Comparison of ENCODE assay signal across 19 cellular contexts in genomic region chrX:149456476-149457245, GRCh38. TPM values are rescaled to one million over a fixed set of nuclear protein-coding genes. Genes with fewer than 3 reads are reported as not detected.
DNase-seq lines count a peak whose midpoint lies in the region; ATAC-seq and TF ChIP-seq lines count a peak whose summit lies in the region.
"Had no signal": no experiment of that assay in that cellular context is flagged by ENCODE, and none has a peak within 500 bp of the region (broad histone marks: within the 10 kb centered on the region; RNA-seq: fewer than 3 reads in every experiment).

No MANE protein-coding gene starts in this region.

- H3K4me3 Mint-ChIP-seq in MCF 10A (ENCODE audit: unreplicated experiment) (no peak overlapping the region), Calu3 (ENCODE audit: low read depth, unreplicated experiment) (no peak overlapping the region)
- H3K4me3 Mint-ChIP-seq: CD8-positive, alpha-beta T cell; GM23338 had no signal

- ATAC-seq in GM21528 (IDR thresholded peaks at IDR 0.05; ENCODE audit: low FRiP score, unreplicated experiment) (no peak), Right ventricle myocardium inferior (no peak)
- ATAC-seq: CD8-positive, alpha-beta T cell; GM23338; HCT116; SK-N-SH treated with all-trans-retinoic acid at 6 μM for 48 hours had no signal

- no peaks in the 10 kb centered on the region for H3K36me3 Mint-ChIP-seq in MCF 10A (ENCODE audit: insufficient read depth, unreplicated experiment)
- H3K36me3 Mint-ChIP-seq in Calu3 (ENCODE audit: insufficient read depth, unreplicated experiment) = no peaks in the 10 kb centered on the region
- H3K36me3 Mint-ChIP-seq: CD8-positive, alpha-beta T cell had no signal

- POLR2A ChIA-PET in MCF 10A (lab: Yijun Ruan, JAX) = no interaction called here

- H3K4me1 Mint-ChIP-seq in MCF 10A (ENCODE audit: insufficient read depth, unreplicated experiment) (no peaks in the 10 kb centered on the region), Calu3 (ENCODE audit: low read depth, unreplicated experiment) (no peaks in the 10 kb centered on the region)
- H3K4me1 Mint-ChIP-seq: GM23338 had no signal

- no peaks in the 10 kb centered on the region for H4K20me1 ChIP-seq in mammary epithelial cell (ENCODE audit: insufficient read depth, low read length)
- H4K20me1 ChIP-seq: BLaER1 treated with 17β-estradiol and CSF1 and Interleukin-3, amounts not matched to agents 10 nM and 100 nM had no signal

- no peaks in the 10 kb centered on the region for H3K79me2 ChIP-seq in mammary epithelial cell (ENCODE audit: insufficient read depth, low read length)

- TF ChIP-seq CTCF in mammary epithelial cell (conservative IDR thresholded peaks at IDR 0.05 in 1 of 2, IDR thresholded peaks at IDR 0.05 in 1 of 2; ENCODE audit: extremely low read depth in 1 of 2, insufficient read depth in 1 of 2, low read depth in 1 of 2, low read length in 2 of 2) = no peak
- TF ChIP-seq CTCF in MCF 10A (IDR thresholded peaks at IDR 0.05; ENCODE audit: unreplicated experiment) = no peak
- TF ChIP-seq CTCF in epithelial cell of esophagus (IDR thresholded peaks at IDR 0.05; ENCODE audit: insufficient read depth, low read depth, low read length, missing control alignments) = no peak
- no peak for TF ChIP-seq CTCF in Calu3 (IDR thresholded peaks at IDR 0.05; ENCODE audit: unreplicated experiment)

- H3K27me3 Mint-ChIP-seq in MCF 10A (ENCODE audit: insufficient read depth, unreplicated experiment) (no peaks in the 10 kb centered on the region), Calu3 (ENCODE audit: unreplicated experiment) (peaks cover 31% of the 10 kb centered on the region)

- no peak overlapping the region for H3K4me3 ChIP-seq in mammary epithelial cell (replicated peaks in 1 of 3; ENCODE audit: insufficient read depth in 1 of 3, low read depth in 2 of 3, low read length in 3 of 3)
- H3K4me3 ChIP-seq in epithelial cell of esophagus (ENCODE audit: low read length) = no peak overlapping the region
- H3K4me3 ChIP-seq: BLaER1 treated with 17β-estradiol and CSF1 and Interleukin-3, amounts not matched to agents 10 nM and 100 nM; GM23338 had no signal

- dilution Hi-C loops in mammary epithelial cell (cut with HindIII; ENCODE audit: low sequenced_read_pairs) = no loop called here

- peak overlapping the region; percentile 31 for H2AFZ ChIP-seq in mammary epithelial cell (ENCODE audit: low read depth, low read length)
- H2AFZ ChIP-seq: GM23338 had no signal

- 25% methylated on average over 7 of the region's 9 CpGs for WGBS in mammary epithelial cell (ENCODE audit: low coverage, missing lambda C conversion rate)

- no peak overlapping the region for H3K27ac Mint-ChIP-seq in MCF 10A (ENCODE audit: low read depth, unreplicated experiment)
- H3K27ac Mint-ChIP-seq in Calu3 (ENCODE audit: unreplicated experiment) = no peak overlapping the region
- H3K27ac Mint-ChIP-seq: CD8-positive, alpha-beta T cell; GM23338 had no signal

- no peak overlapping the region for H3K27ac ChIP-seq in mammary epithelial cell (ENCODE audit: insufficient read depth, low read depth, low read length)
- H3K27ac ChIP-seq: BLaER1 treated with 17β-estradiol and CSF1 and Interleukin-3, amounts not matched to agents 10 nM and 100 nM had no signal

- H3K27me3 ChIP-seq in mammary epithelial cell (ENCODE audit: insufficient read depth, low read length) = no peaks in the 10 kb centered on the region
- H3K27me3 ChIP-seq: BLaER1 treated with 17β-estradiol and CSF1 and Interleukin-3, amounts not matched to agents 10 nM and 100 nM had no signal

- H3K9me3 ChIP-seq in mammary epithelial cell (replicated peaks; ENCODE audit: insufficient read depth, low read length) = no peaks in the 10 kb centered on the region
- H3K9me3 ChIP-seq: BLaER1 treated with 17β-estradiol and CSF1 and Interleukin-3, amounts not matched to agents 10 nM and 100 nM had no signal

- no peak overlapping the region for H3K9ac ChIP-seq in mammary epithelial cell (ENCODE audit: insufficient read depth, low read length)
- H3K9ac ChIP-seq: BLaER1 treated with 17β-estradiol and CSF1 and Interleukin-3, amounts not matched to agents 10 nM and 100 nM had no signal

- peaks cover 21% of the 10 kb centered on the region for H3K4me1 ChIP-seq in mammary epithelial cell (ENCODE audit: insufficient read depth, low read length)
- H3K4me1 ChIP-seq: BLaER1 treated with 17β-estradiol and CSF1 and Interleukin-3, amounts not matched to agents 10 nM and 100 nM had no signal

- no peak overlapping the region for H3K4me2 ChIP-seq in mammary epithelial cell (ENCODE audit: insufficient read depth, low read depth, low read length)
- H3K4me2 ChIP-seq: BLaER1 treated with 17β-estradiol and CSF1 and Interleukin-3, amounts not matched to agents 10 nM and 100 nM; GM23338 had no signal

- H3K36me3 ChIP-seq in mammary epithelial cell (ENCODE audit: insufficient read depth, low read length) = no peaks in the 10 kb centered on the region
- H3K36me3 ChIP-seq: BLaER1 treated with 17β-estradiol and CSF1 and Interleukin-3, amounts not matched to agents 10 nM and 100 nM had no signal

- CTCF ChIA-PET in mammary epithelial cell (lab: Charles Lee; ENCODE audit: low non-redundant PET) (no interaction called here), MCF 10A (lab: Yijun Ruan, JAX) (interaction anchor here (0.6 to 1.0 kb wide), 2 partner anchors 16 to 157 kb away, joined by 3 read pairs; no protein-coding TSS in a partner anchor), Calu3 (lab: Charles Lee) (no interaction called here)

- H3K9me3 Mint-ChIP-seq in MCF 10A (ENCODE audit: unreplicated experiment) (peaks cover 12% of the 10 kb centered on the region), Calu3 (ENCODE audit: low read depth, unreplicated experiment) (no peaks in the 10 kb centered on the region)
- H3K9me3 Mint-ChIP-seq: CD8-positive, alpha-beta T cell; GM23338 had no signal

- intact Hi-C loops in mammary epithelial cell (cut with micrococcal nuclease) = no loop called here
- intact Hi-C loops in MCF 10A (cut with micrococcal nuclease) = no loop called here
- intact Hi-C loops in Calu3 (cut with micrococcal nuclease; ENCODE audit: unreplicated experiment) = no loop called here
- intact Hi-C loops in Right ventricle myocardium inferior (cut with DNase I) = no loop called here

- BruUV-seq in mammary epithelial cell (replicated peaks; lab: Mats Ljungman, UMichigan) = no TSS peak
- BruUV-seq in MCF 10A (replicated peaks; lab: Mats Ljungman, UMichigan) = no TSS peak
- no TSS peak for BruUV-seq in Calu3 (replicated peaks; lab: Mats Ljungman, UMichigan)

- in situ Hi-C loops in mammary epithelial cell (cut with MboI; ENCODE audit: low sequenced_read_pairs in 2 of 2) = no loop called here

- DNase-seq in mammary epithelial cell = peak; percentile 79
- DNase-seq in MCF 10A (ENCODE audit: unreplicated experiment) = no peak
- DNase-seq in NCI-H345 treated with DMSO at 0.1 percent for 48 hours (lab: John Stamatoyannopoulos, UW; ENCODE audit: unreplicated experiment) = peak; percentile 4
- DNase-seq in epithelial cell of esophagus (ENCODE audit: low read depth) = peak; percentile 0
- DNase-seq in Calu3 = no peak
- no peak for DNase-seq in Right ventricle myocardium inferior (ENCODE audit: missing footprints)
- DNase-seq in stimulated activated CD4-positive, alpha-beta T cell treated with anti-CD3 and anti-CD28 coated beads, Interleukin-12 subunit alpha, Interleukin-12 subunit beta, amount 100 ng/mL, for 4 hours = no peak
- DNase-seq: CD8-positive, alpha-beta T cell; NCI-H1694 treated with DMSO at 0.1 percent for 48 hours; NCI-H2107; NCI-H446 treated with DMSO at 0.1 percent for 48 hours; NCI-H748 treated with DMSO at 0.1 percent for 48 hours; SHP77; T-helper 1 cell had no signal

RNA-seq across cellular contexts. Expression of gene IDS, which starts 48.4 kb away (rescaled TPM):
- total RNA-seq in mammary epithelial cell (10 to 100 TPM; 56.8 to 57.7 TPM), MCF 10A (2022) (29.9 and 40.2 TPM in 2 replicates), Calu3 (2022) (84.4 and 85.7 TPM in 2 replicates), Right ventricle myocardium inferior (77.6 TPM)
- 88.8 TPM for polyA plus RNA-seq in mammary epithelial cell
- 124 TPM for polyA minus RNA-seq in mammary epithelial cell

Comparison
In these comparisons a context has a peak if more than half of its experiments do, and no peak if none do; other contexts are left out.
1. DNase-seq: peak in mammary epithelial cell (single experiment), NCI-H345 treated with DMSO at 0.1 percent for 48 hours (single experiment) and epithelial cell of esophagus (single experiment); none in MCF 10A (single experiment), Calu3 (single experiment), Right ventricle myocardium inferior (single experiment) and stimulated activated CD4-positive, alpha-beta T cell treated with anti-CD3 and anti-CD28 coated beads, Interleukin-12 subunit alpha, Interleukin-12 subunit beta, amount 100 ng/mL, for 4 hours (single experiment).